Comparison of ENCODE assay signal across 10 cellular contexts in the genomic region with DNA sequence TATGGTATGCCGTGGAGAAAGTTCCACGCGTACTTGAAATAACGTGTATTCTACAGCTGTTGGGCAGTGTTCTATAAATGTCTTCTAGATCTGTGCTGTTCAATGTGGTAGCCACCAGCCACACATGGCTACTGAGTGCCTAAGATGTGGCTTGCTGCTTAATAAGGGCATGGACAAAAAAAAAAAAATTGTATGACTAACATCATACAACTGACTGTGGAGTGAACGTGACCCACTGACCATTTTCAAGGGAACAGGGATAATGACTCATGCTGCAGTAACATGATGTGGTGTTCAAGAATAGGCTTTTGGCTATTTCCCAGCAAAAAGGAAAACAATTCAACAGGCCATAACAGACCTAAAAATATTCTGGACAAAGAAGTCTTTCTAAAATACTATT. TPM values are rescaled to one million over a fixed set of nuclear protein-coding genes. Genes with fewer than 3 reads are reported as not detected.
A peak's percentile ranks its signal among the peaks of the same experiment; 100 is the strongest.
DNase-seq lines count a peak whose midpoint lies in the region; ATAC-seq, FAIRE-seq and TF ChIP-seq lines count a peak whose summit lies in the region.
"Had no signal": no experiment of that assay in that cellular context is flagged by ENCODE, and none has a peak within 500 bp of the region (broad histone marks: within the 10 kb centered on the region; RNA-seq: fewer than 3 reads in every experiment).

No MANE protein-coding gene starts in this region.

- no peaks in the 10 kb centered on the region for H3K9me3 ChIP-seq in osteoblast (ENCODE audit: low read depth, low read length)

- peaks cover 3% of the 10 kb centered on the region for H3K36me3 ChIP-seq in osteoblast (ENCODE audit: insufficient read depth, low read length)

- peaks cover 39% of the 10 kb centered on the region for H3K79me2 ChIP-seq in osteoblast (ENCODE audit: insufficient read depth, low read length)

- DNase-seq in COLO829 (ENCODE audit: low spot score) = peak; percentile 86
- peak; percentile 79 for DNase-seq in RCC 7860 (ENCODE audit: low spot score)
- DNase-seq in epithelial cell of proximal tubule (ENCODE audit: low read depth) = peak; percentile 83
- DNase-seq in osteoblast (ENCODE audit: insufficient read length, low spot score, missing footprints) = peak; percentile 92
- no peak for DNase-seq in pons (ENCODE audit: low spot score)
- no peak for DNase-seq in stimulated activated CD4-positive, alpha-beta T cell treated with anti-CD3 and anti-CD28 coated beads, Interleukin-4, amount 100 ng/mL, for 4 hours
- DNase-seq: stimulated activated CD4-positive, alpha-beta T cell treated with anti-CD3 and anti-CD28 coated beads, Interleukin-2, amount 100 ng/mL, for 48 hours had no signal

- H3K27me3 ChIP-seq in osteoblast (ENCODE audit: insufficient read depth, low read length) = no peaks in the 10 kb centered on the region

- peaks cover 9% of the 10 kb centered on the region for H4K20me1 ChIP-seq in osteoblast (ENCODE audit: insufficient read depth, low read length)

- H3K4me1 ChIP-seq in osteoblast (ENCODE audit: insufficient read depth, low read length) = peaks cover 14% of the 10 kb centered on the region

- no peak overlapping the region for H3K4me3 ChIP-seq in epithelial cell of proximal tubule (ENCODE audit: low read depth, low read length)
- no peak overlapping the region for H3K4me3 ChIP-seq in osteoblast (ENCODE audit: insufficient read depth, low read length)
- H3K4me3 ChIP-seq: SK-N-MC had no signal

- H3K27ac ChIP-seq in osteoblast (ENCODE audit: low read depth, low read length) = peak overlapping the region; percentile 29
- H3K27ac ChIP-seq: SK-N-MC had no signal

- ATAC-seq in HG03439 (IDR thresholded peaks at IDR 0.05; ENCODE audit: unreplicated experiment) (no peak), GM18867 (IDR thresholded peaks at IDR 0.05; ENCODE audit: unreplicated experiment) (no peak)

- peak; percentile 92 for FAIRE-seq in RCC 7860 (lab: Jason Lieb, UNC)

- no peak overlapping the region for H2AFZ ChIP-seq in osteoblast (ENCODE audit: low read length)

- no peak overlapping the region for H3K4me2 ChIP-seq in osteoblast (ENCODE audit: insufficient read depth, low read length)

- no peak for TF ChIP-seq CTCF in epithelial cell of proximal tubule (conservative IDR thresholded peaks at IDR 0.05; ENCODE audit: low read depth, low read length)
- TF ChIP-seq CTCF in osteoblast (IDR thresholded peaks at IDR 0.05; ENCODE audit: extremely low read depth, low read depth, low read length) = no peak

RNA-seq across cellular contexts. Expression of a gene that starts 13.0 kb away (rescaled TPM):
- total RNA-seq in epithelial cell of proximal tubule (5.0 and 5.1 TPM in 2 replicates), osteoblast (21.7 and 24.5 TPM in 2 replicates)

RNA-seq across cellular contexts. Expression of a gene that starts 41.7 kb away (rescaled TPM):
- total RNA-seq in epithelial cell of proximal tubule (not detected in 2 replicates), osteoblast (not detected in 2 replicates)

Comparison
In these comparisons a context has a peak if more than half of its experiments do, and no peak if none do; other contexts are left out.
1. DNase-seq: peak in COLO829 (single experiment), RCC 7860 (single experiment), epithelial cell of proximal tubule (single experiment) and osteoblast (single experiment); none in pons (single experiment) and stimulated activated CD4-positive, alpha-beta T cell treated with anti-CD3 and anti-CD28 coated beads, Interleukin-4, amount 100 ng/mL, for 4 hours (0 of 2).